In the genomic region with DNA sequence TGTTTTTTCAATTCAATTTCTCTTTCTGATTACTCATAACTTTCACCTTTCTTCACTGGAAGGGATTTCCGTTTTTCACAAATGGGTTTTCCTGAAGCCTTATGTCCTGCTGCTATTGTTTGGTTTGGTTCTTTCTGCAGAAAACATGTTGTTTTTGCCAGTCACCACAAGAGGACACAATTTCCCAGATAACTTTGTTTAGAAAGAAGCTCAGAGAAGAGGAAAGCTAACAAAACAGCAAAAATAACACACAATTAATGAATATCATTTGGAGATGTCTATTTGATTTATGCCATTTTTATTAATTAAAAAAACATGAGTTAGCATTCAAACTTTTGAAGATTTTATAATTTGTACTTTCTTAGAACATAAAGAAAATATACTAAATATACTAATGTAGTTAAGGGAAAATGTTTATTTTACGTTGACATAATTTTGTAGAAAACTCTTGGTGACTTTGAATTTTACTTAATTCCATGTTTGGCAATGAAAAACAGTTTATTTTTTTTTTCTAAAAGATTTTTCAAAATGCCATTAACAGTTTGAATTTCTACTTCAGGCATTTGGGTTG, we compare ENCODE assay signal across 10 cellular contexts. TPM values are rescaled to one million over a fixed set of nuclear protein-coding genes. Genes with fewer than 3 reads are reported as not detected.
DNase-seq lines count a peak whose midpoint lies in the region; ATAC-seq and TF ChIP-seq lines count a peak whose summit lies in the region.
"Had no signal": no experiment of that assay in that cellular context is flagged by ENCODE, and none has a peak within 500 bp of the region (broad histone marks: within the 10 kb centered on the region; RNA-seq: fewer than 3 reads in every experiment).

No MANE protein-coding gene starts in this region.

- peak; percentile 83 for TF ChIP-seq CTCF in retinal pigment epithelial cell (conservative IDR thresholded peaks at IDR 0.05; ENCODE audit: low read depth, low read length)
- TF ChIP-seq CTCF in vagina (IDR thresholded peaks at IDR 0.05): peak in 1 of 3 experiments; percentile 39

- H3K9me3 ChIP-seq in vagina: no peaks in the 10 kb centered on the region

- H3K36me3 ChIP-seq in vagina: no peaks in the 10 kb centered on the region
- H3K36me3 ChIP-seq: BLaER1 had no signal

- intact Hi-C loops in vagina (cut with DNase I): no loop called here

- peaks cover 13% of the 10 kb centered on the region for H3K4me1 ChIP-seq in vagina

- H3K27ac ChIP-seq in vagina: no peak overlapping the region
- H3K27ac ChIP-seq: BLaER1 had no signal

- no peak for ATAC-seq in HG02759 (IDR thresholded peaks at IDR 0.05; ENCODE audit: unreplicated experiment)

- peaks cover 8% of the 10 kb centered on the region for H3K27me3 ChIP-seq in vagina

- H3K4me3 ChIP-seq in retinal pigment epithelial cell (ENCODE audit: low read length): no peak overlapping the region
- H3K4me3 ChIP-seq in vagina: no peak overlapping the region
- H3K4me3 ChIP-seq: BLaER1 had no signal

- DNase-seq in NCI-H1694 treated with DMSO at 0.1 percent for 48 hours (lab: John Stamatoyannopoulos, UW) (peak; percentile 12), NCI-H1694 (lab: John Stamatoyannopoulos, UW) (no peak), NCI-H460 (ENCODE audit: extremely low read depth, low read depth) (peak; percentile 53), dermis microvascular lymphatic vessel endothelial cell (ENCODE audit: low read depth in 2 of 2) (peak; percentile 25 to 41), retinal pigment epithelial cell (ENCODE audit: low read depth) (no peak), T-helper 9 cell (no peak), vagina (ENCODE audit: extremely low spot score in 2 of 2) (no peak)

- no peak for TF ChIP-seq POLR2A in vagina (IDR thresholded peaks at IDR 0.05)

RNA-seq across cellular contexts. Expression of gene TWIST1, which starts 4.7 kb away (rescaled TPM):
- total RNA-seq in NCI-H460 (2014; rRNA removed; shearing (Covaris generic)): not detected in 2 replicates
- not detected in 2 replicates for polyA plus RNA-seq in NCI-H460 (2014; cell fraction: nucleus; rRNA removed)
- total RNA-seq in dermis microvascular lymphatic vessel endothelial cell (not detected in 2 replicates), vagina (11.5 TPM)

RNA-seq across cellular contexts. Expression of gene FERD3L, which starts 23.1 kb away (rescaled TPM):
- total RNA-seq in NCI-H460 (2014; rRNA removed; shearing (Covaris generic)): not detected in 2 replicates
- polyA plus RNA-seq in NCI-H460 (2014; cell fraction: nucleus; rRNA removed): not detected in 2 replicates
- total RNA-seq in dermis microvascular lymphatic vessel endothelial cell: not detected in 2 replicates
- total RNA-seq in vagina: not detected
- total RNA-seq: activated CD8-positive, alpha-beta memory T cell treated with anti-CD3 and anti-CD28 coated beads for 36 hours had no signal

Comparison
In these comparisons a context has a peak if more than half of its experiments do, and no peak if none do; other contexts are left out.
1. DNase-seq: peak in NCI-H1694 treated with DMSO at 0.1 percent for 48 hours (single experiment), NCI-H460 (single experiment) and dermis microvascular lymphatic vessel endothelial cell (2 of 2); none in NCI-H1694 (single experiment), retinal pigment epithelial cell (single experiment), T-helper 9 cell (single experiment) and vagina (0 of 2).
2. RNA of gene TWIST1, which starts 4.7 kb away (total RNA-seq): 11.5 TPM in vagina (single experiment); not detected in NCI-H460 and not detected in dermis microvascular lymphatic vessel endothelial cell; every median in the first group is over 10 times any median in the second.